Comparison of ENCODE assay signal across 8 cellular contexts in the genomic region with DNA sequence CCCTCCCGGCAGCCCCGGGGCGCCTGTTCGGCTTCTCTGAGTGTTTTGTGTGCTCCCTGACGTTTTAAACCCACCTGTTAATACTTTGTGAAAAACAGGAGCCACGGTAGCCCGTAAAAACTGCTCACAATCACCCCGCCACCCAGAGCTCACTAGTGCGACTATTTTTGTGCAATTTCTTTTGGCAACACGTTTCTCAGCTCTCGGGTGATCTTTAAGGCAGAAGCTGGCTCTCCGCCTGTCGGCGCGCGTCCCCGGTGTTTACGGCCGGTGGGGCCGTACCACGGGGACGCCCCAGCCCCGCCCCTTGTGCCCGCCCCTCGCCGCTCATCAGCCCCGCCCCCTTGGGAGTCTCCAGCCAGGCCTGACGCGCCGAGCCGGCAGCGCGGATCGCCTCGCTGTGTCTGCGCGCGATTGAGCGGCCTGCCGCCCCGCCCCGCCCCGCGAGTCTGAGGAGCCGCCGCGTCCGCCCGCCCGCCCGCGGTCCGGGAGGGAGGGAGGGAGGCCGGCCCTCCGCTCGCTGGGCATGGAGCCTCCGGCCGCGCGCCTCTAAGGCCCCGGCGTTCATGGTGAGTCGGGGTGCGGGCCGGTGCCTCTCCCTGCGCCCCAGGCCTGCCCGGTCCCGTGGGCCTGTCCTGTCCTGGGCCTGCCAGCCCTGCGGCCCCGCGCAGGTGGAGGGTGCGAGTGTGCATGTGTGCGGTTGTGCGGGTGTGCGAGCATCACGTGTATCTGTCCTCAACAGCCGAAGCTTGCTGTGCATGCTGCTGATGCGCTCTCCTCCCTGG. TPM values are rescaled to one million over a fixed set of nuclear protein-coding genes. Genes with fewer than 3 reads are reported as not detected.
A peak's percentile ranks its signal among the peaks of the same experiment; 100 is the strongest.
DNase-seq lines count a peak whose midpoint lies in the region; ATAC-seq and TF ChIP-seq lines count a peak whose summit lies in the region.

No MANE protein-coding gene starts in this region.

- no TSS peak for BruUV-seq in PC-3 (replicated peaks; lab: Mats Ljungman, UMichigan)

- no peaks in the 10 kb centered on the region for H4K20me1 ChIP-seq in PC-3 (ENCODE audit: low read length)

- peak overlapping the region; percentile 91 for H3K9ac ChIP-seq in PC-3 (ENCODE audit: low read length)

- H3K36me3 ChIP-seq in PC-3 (ENCODE audit: low read depth, low read length) (no peaks in the 10 kb centered on the region), esophagus (ENCODE audit: control insufficient read depth in 2 of 2, insufficient read depth in 2 of 2, low read length in 1 of 2) (peaks cover 0 to 2% of the 10 kb centered on the region in 2 donors), muscle layer of duodenum (ENCODE audit: control insufficient read depth in 1 of 2, insufficient read depth in 2 of 2, low read length in 2 of 2) (peaks cover 0 to 5% of the 10 kb centered on the region in 2 donors)

- H3F3A ChIP-seq in PC-3 (ENCODE audit: low read length, unreplicated experiment) = no peaks in the 10 kb centered on the region

- peaks cover 3% of the 10 kb centered on the region for H3K36me3 Mint-ChIP-seq in IgD-negative memory B cell
- peaks cover 38% of the 10 kb centered on the region for H3K36me3 Mint-ChIP-seq in activated T-cell treated with anti-CD3 and anti-CD28 coated beads, Interleukin-2, amount 50 U/mL, for 24 hours (ENCODE audit: low read depth)

- DNase-seq in DMS53 (lab: John Stamatoyannopoulos, UW) (peak; percentile 99), PC-3 (peak; percentile 86)
- DNase-seq in activated T-cell treated with anti-CD3 and anti-CD28 coated beads, Interleukin-2, amount 50 U/mL, for 24 hours = peak; percentile 94
- peak; percentile 82 to 83 for DNase-seq in stimulated activated CD8-positive, alpha-beta memory T cell treated with anti-CD3 and anti-CD28 coated beads, Interleukin-7, amount 100 ng/mL, for 1 hour (ENCODE audit: low read depth in 2 of 2)

- H3K9me3 ChIP-seq in PC-3 (ENCODE audit: low read length) = no peaks in the 10 kb centered on the region
- no peaks in the 10 kb centered on the region for H3K9me3 ChIP-seq in esophagus (ENCODE audit: control insufficient read depth in 2 of 2, insufficient read depth in 1 of 2, low read depth in 1 of 2, low read length in 1 of 2)
- no peaks in the 10 kb centered on the region for H3K9me3 ChIP-seq in muscle layer of duodenum (ENCODE audit: control insufficient read depth in 1 of 2, low read length in 2 of 2)

- intact Hi-C loops in PC-3 (cut with micrococcal nuclease) = loop anchor here (5.0 kb wide), 2 partner anchors 80 kb away; partner anchors contain the start of genes GRPEL1 and TBC1D14

- H3K79me2 ChIP-seq in PC-3 (ENCODE audit: low read length) = peaks cover 63% of the 10 kb centered on the region

- peaks cover 46 to 69% (median 68%) of the 10 kb centered on the region in 3 donors for H3K4me1 Mint-ChIP-seq in IgD-negative memory B cell
- peaks cover 77% of the 10 kb centered on the region for H3K4me1 Mint-ChIP-seq in activated T-cell treated with anti-CD3 and anti-CD28 coated beads, Interleukin-2, amount 50 U/mL, for 24 hours (ENCODE audit: low read depth)

- H3K27ac ChIP-seq in PC-3 (ENCODE audit: low read length) (peak overlapping the region; percentile 81), esophagus (ENCODE audit: low read depth in 2 of 2, low read length in 1 of 2) (peak overlapping the region; percentile 94 to 95), muscle layer of duodenum (ENCODE audit: low read length) (peak overlapping the region; percentile 93)

- CTCF ChIA-PET in PC-3 (lab: Charles Lee) = interaction anchor here (1.2 kb wide), 1 partner anchor 56 kb away, joined by 3 read pairs; a partner anchor contains a TSS

- peak overlapping the region; percentile 91 to 99 (median 98) for H3K27ac Mint-ChIP-seq in IgD-negative memory B cell
- H3K27ac Mint-ChIP-seq in activated T-cell treated with anti-CD3 and anti-CD28 coated beads, Interleukin-2, amount 50 U/mL, for 24 hours = peak overlapping the region; percentile 97

- ATAC-seq in GM21529 (IDR thresholded peaks at IDR 0.05; ENCODE audit: unreplicated experiment) (peak; percentile 78), PC-3 (peak; percentile 69)

- no peaks in the 10 kb centered on the region for H3K9me3 Mint-ChIP-seq in IgD-negative memory B cell
- H3K9me3 Mint-ChIP-seq in activated T-cell treated with anti-CD3 and anti-CD28 coated beads, Interleukin-2, amount 50 U/mL, for 24 hours = no peaks in the 10 kb centered on the region

- WGBS in esophagus, 2 donors = 0% methylated on average over 61 to 78 of the region's 78 CpGs

- H3K4me3 Mint-ChIP-seq in IgD-negative memory B cell = peak overlapping the region; percentile 95 to 99 (median 97)
- H3K4me3 Mint-ChIP-seq in activated T-cell treated with anti-CD3 and anti-CD28 coated beads, Interleukin-2, amount 50 U/mL, for 24 hours = peak overlapping the region; percentile 95

- peak overlapping the region; percentile 94 for H2AFZ ChIP-seq in PC-3 (ENCODE audit: low read length)

- H3K4me1 ChIP-seq in PC-3 (ENCODE audit: insufficient read depth, low read length) (peaks cover 41% of the 10 kb centered on the region), esophagus (ENCODE audit: control insufficient read depth in 2 of 2, insufficient read depth in 2 of 2, low read length in 1 of 2) (peaks cover 3 to 24% of the 10 kb centered on the region in 2 donors), muscle layer of duodenum (ENCODE audit: control insufficient read depth in 1 of 2, insufficient read depth in 2 of 2, low read length in 2 of 2) (peaks cover 6 to 58% of the 10 kb centered on the region in 2 donors)

- H3K27me3 ChIP-seq in PC-3 (ENCODE audit: low read length) (no peaks in the 10 kb centered on the region), esophagus (ENCODE audit: control insufficient read depth in 1 of 2, insufficient read depth in 2 of 2, low read length in 2 of 2) (no peaks in the 10 kb centered on the region), muscle layer of duodenum (ENCODE audit: low read depth, low read length) (no peaks in the 10 kb centered on the region)

- no peaks in the 10 kb centered on the region for H3K27me3 Mint-ChIP-seq in IgD-negative memory B cell
- no peaks in the 10 kb centered on the region for H3K27me3 Mint-ChIP-seq in activated T-cell treated with anti-CD3 and anti-CD28 coated beads, Interleukin-2, amount 50 U/mL, for 24 hours

- H3K4me2 ChIP-seq in PC-3 (ENCODE audit: low read length) = peak overlapping the region; percentile 98

- no peaks in the 10 kb centered on the region for H3K9me2 ChIP-seq in PC-3 (replicated peaks; ENCODE audit: low read length)

- TF ChIP-seq CTCF in PC-3 (conservative IDR thresholded peaks at IDR 0.05; ENCODE audit: low read depth, low read length) = no peak

- POLR2A ChIA-PET in PC-3 (lab: Charles Lee; ENCODE audit: unreplicated experiment) = interaction anchor here (0.5 to 0.9 kb wide), 4 partner anchors 48 to 78 kb away, joined by 3 to 5 read pairs (median 5); a partner anchor contains a TSS

- peak overlapping the region; percentile 99 for H3K4me3 ChIP-seq in PC-3 (ENCODE audit: low read length)
- peak overlapping the region; percentile 73 to 95 for H3K4me3 ChIP-seq in esophagus (ENCODE audit: low read depth in 1 of 2, low read length in 2 of 2)
- H3K4me3 ChIP-seq in muscle layer of duodenum (ENCODE audit: low read depth in 1 of 2, low read length in 2 of 2) = peak overlapping the region; percentile 80 to 94

RNA-seq across cellular contexts. Expression of gene TADA2B, which starts 56.2 kb away (rescaled TPM):
- polyA plus RNA-seq in IgD-negative memory B cell = 4.7 TPM
- 14.7 and 16.5 TPM in 2 replicates for total RNA-seq in PC-3 (2014; rRNA removed)
- 1 to 10 TPM; 8.4 to 8.5 TPM for polyA plus RNA-seq in esophagus

Comparison
In these comparisons a context has a peak if more than half of its experiments do, and no peak if none do; other contexts are left out.
1. Peak in every context shown above with its lines: DNase-seq, ATAC-seq, H3K4me3 ChIP-seq and H3K27ac ChIP-seq.